8 cellular contexts compared by ENCODE assay signal in the genomic region with DNA sequence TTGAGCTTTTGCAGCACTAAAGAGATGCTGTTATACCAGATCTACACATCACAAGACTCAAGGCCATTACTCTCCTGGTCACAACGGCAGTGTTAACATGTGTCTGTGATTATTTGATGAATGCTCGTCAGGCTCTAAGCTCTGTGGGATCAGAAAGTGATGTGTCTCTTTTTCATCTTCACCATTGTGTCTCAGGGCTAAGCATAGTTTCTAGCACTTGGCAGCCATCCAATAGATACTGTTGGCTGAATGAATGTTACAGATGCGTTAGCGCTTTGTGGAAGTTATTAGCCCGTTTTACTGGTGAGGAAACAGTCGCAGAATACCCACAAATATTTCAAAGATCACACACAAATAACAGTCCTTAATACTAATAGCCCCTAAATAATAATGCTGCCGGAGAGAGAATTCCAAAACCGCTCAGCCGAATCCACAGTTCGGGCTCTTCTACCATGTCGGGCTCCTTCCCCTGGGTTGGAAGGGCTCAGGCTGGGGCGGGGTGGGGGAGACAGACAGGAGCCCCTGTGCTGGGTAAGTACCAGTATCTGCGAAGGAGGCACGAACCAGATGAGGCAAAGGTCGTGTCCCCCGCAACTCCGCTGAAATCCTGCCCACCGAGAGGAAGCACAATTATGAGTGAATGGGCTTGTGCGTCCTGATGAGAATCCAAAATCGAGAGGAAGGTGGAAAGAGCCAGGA. TPM values are rescaled to one million over a fixed set of nuclear protein-coding genes. Genes with fewer than 3 reads are reported as not detected.
A peak's percentile ranks its signal among the peaks of the same experiment; 100 is the strongest.
DNase-seq lines count a peak whose midpoint lies in the region; ATAC-seq, FAIRE-seq and TF ChIP-seq lines count a peak whose summit lies in the region.

No MANE protein-coding gene starts in this region.

- H2AFZ ChIP-seq in H1 (ENCODE audit: low read length) = no peak overlapping the region
- H2AFZ ChIP-seq in parathyroid adenoma = peak overlapping the region; percentile 76

- peak overlapping the region; percentile 56 to 87 (median 70); a peak in 7 of 8 replicates for H3K4me3 ChIP-seq in H1 (ENCODE audit: extremely low read depth in 1 of 4, insufficient read depth in 2 of 4, low read depth in 3 of 4, low read length in 4 of 4)
- H3K4me3 ChIP-seq in parathyroid adenoma (ENCODE audit: low read depth, low read length) = peak overlapping the region; percentile 51

- no peak overlapping the region for H3K56ac ChIP-seq in H1 (replicated peaks; ENCODE audit: insufficient read length, low read depth, low read length)

- H4K8ac ChIP-seq in H1 (ENCODE audit: extremely low read depth, insufficient read depth, low read length) = no peak overlapping the region

- 29% methylated on average over 20 of the region's 20 CpGs; no CpG with 5 or more reads in 1 of the 2 experiments for WGBS in H1 (ENCODE audit: extremely low coverage in 1 of 2, insufficient coverage in 1 of 2, insufficient read length in 1 of 2, insufficient replicate concordance in 2 of 2, low coverage in 1 of 2, low lambda C conversion rate in 2 of 2, missing lambda C conversion rate in 1 of 2), 2 experiments

- H3K9ac ChIP-seq in ES-I3 (ENCODE audit: low read depth, low read length) (peak overlapping the region; percentile 41; the same call in 1 of the 2 replicates), H1 (replicated peaks in 1 of 4; ENCODE audit: extremely low read depth in 1 of 4, low read depth in 3 of 4, low read length in 3 of 4) (no peak overlapping the region), parathyroid adenoma (no peak overlapping the region)

- no peak overlapping the region for H2BK15ac ChIP-seq in H1 (ENCODE audit: low read length)

- H3K79me2 ChIP-seq in H1 (ENCODE audit: control insufficient read depth in 1 of 2, insufficient read depth in 2 of 2, low read length in 2 of 2) (no peaks in the 10 kb centered on the region), parathyroid adenoma (no peaks in the 10 kb centered on the region)

- FAIRE-seq in H1 (lab: Jason Lieb, UNC) (no peak), D721Med (lab: Jason Lieb, UNC) (no peak)

- H2BK5ac ChIP-seq in H1 (ENCODE audit: low read depth, low read length) = no peak overlapping the region

- DNase-seq in NCI-H69 (lab: John Stamatoyannopoulos, UW) (peak; percentile 77), H1 (ENCODE audit: low read depth in 1 of 2, low spot score in 2 of 2) (no peak), D721Med (ENCODE audit: insufficient read length, low spot score) (no peak)
- DNase-seq in stimulated activated CD4-positive, alpha-beta T cell treated with anti-CD3 and anti-CD28 coated beads, Interleukin-2, amount 100 ng/mL, for 24 hours = no peak

- H2AK5ac ChIP-seq in H1 (ENCODE audit: low read depth, low read length) = no peak overlapping the region

- H3K9me3 ChIP-seq in ES-I3 (ENCODE audit: control insufficient read depth, insufficient read depth, low read length) (no peaks in the 10 kb centered on the region), H1 (ENCODE audit: insufficient read depth in 2 of 2, low read depth in 1 of 2, low read length in 1 of 2) (no peaks in the 10 kb centered on the region), parathyroid adenoma (ENCODE audit: control insufficient read depth, low read length) (no peaks in the 10 kb centered on the region)

- no peak overlapping the region for H3K23ac ChIP-seq in H1 (ENCODE audit: insufficient read length)

- H3K18ac ChIP-seq in H1 (ENCODE audit: extremely low read depth, low read length) = no peak overlapping the region

- no peaks in the 10 kb centered on the region for H4K20me1 ChIP-seq in H1 (replicated peaks in 1 of 2; ENCODE audit: control insufficient read depth in 1 of 2, insufficient read depth in 2 of 2, low read length in 2 of 2)

- peaks cover 17 to 47% (median 40%) of the 10 kb centered on the region in 4 experiments for H3K27me3 ChIP-seq in H1 (replicated peaks in 1 of 4; ENCODE audit: control insufficient read depth in 3 of 4, extremely low read depth in 1 of 4, insufficient read depth in 3 of 4, low read length in 3 of 4)
- H3K27me3 ChIP-seq in parathyroid adenoma (ENCODE audit: control insufficient read depth, insufficient read depth, low read length) = no peaks in the 10 kb centered on the region

- CTCF ChIA-PET in H1 (lab: Charles Lee; ENCODE audit: partially characterized antibody) = interaction anchor here (0.5 to 2.7 kb wide), 3 partner anchors 23 to 145 kb away, joined by 3 to 7 read pairs (median 6); no protein-coding TSS in a partner anchor

- H2BK12ac ChIP-seq in H1 (ENCODE audit: low read depth, low read length) = no peak overlapping the region

- no peak for ATAC-seq in GM21737 (IDR thresholded peaks at IDR 0.05; ENCODE audit: unreplicated experiment)
- no peak for ATAC-seq in HG02623 (IDR thresholded peaks at IDR 0.05; ENCODE audit: unreplicated experiment)

- H3K4ac ChIP-seq in H1 (replicated peaks; ENCODE audit: insufficient read length, low read depth, low read length) = no peak overlapping the region

- H3K4me2 ChIP-seq in H1 (ENCODE audit: insufficient read depth in 1 of 2, low read depth in 2 of 2, low read length in 2 of 2) (peak overlapping the region; percentile 86 to 99), parathyroid adenoma (ENCODE audit: low read length) (peak overlapping the region; percentile 55)

- H3K36me3 ChIP-seq in ES-I3 (ENCODE audit: insufficient read depth, low read length) (no peaks in the 10 kb centered on the region), H1 (ENCODE audit: control insufficient read depth in 2 of 4, insufficient read depth in 4 of 4, low read length in 3 of 4) (no peaks in the 10 kb centered on the region), parathyroid adenoma (ENCODE audit: control insufficient read depth, insufficient read depth, low read length) (no peaks in the 10 kb centered on the region)

- TF ChIP-seq EP300 in H1 (IDR thresholded peaks at IDR 0.05; ENCODE audit: borderline replicate concordance in 1 of 2, low read depth in 2 of 2, low read length in 2 of 2) = no peak

- H3K14ac ChIP-seq in H1 (ENCODE audit: insufficient read length) = no peak overlapping the region

- H3K79me1 ChIP-seq in H1 (ENCODE audit: low read depth, low read length) = no peaks in the 10 kb centered on the region

- no peak for TF ChIP-seq RAD21 in H1 (IDR thresholded peaks at IDR 0.05 in 1 of 2, conservative IDR thresholded peaks at IDR 0.05 in 1 of 2; ENCODE audit: low read depth in 2 of 2, low read length in 2 of 2)

- H3K4me1 ChIP-seq in ES-I3 (ENCODE audit: insufficient read depth, low read length) (no peaks in the 10 kb centered on the region), H1 (replicated peaks in 1 of 4; ENCODE audit: control insufficient read depth in 3 of 4, insufficient read depth in 4 of 4, low read length in 3 of 4) (peaks cover 0 to 4% (median 2%) of the 10 kb centered on the region in 4 experiments; a peak in 3 of 7 replicates), parathyroid adenoma (no peaks in the 10 kb centered on the region)

- no peak overlapping the region for H4K5ac ChIP-seq in H1 (ENCODE audit: insufficient read length, low read depth, low read length)

- peaks cover 13% of the 10 kb centered on the region; the same call in 1 of the 2 replicates for H3K23me2 ChIP-seq in H1 (ENCODE audit: low read depth, low read length)

- TF ChIP-seq POLR2A in H1 (IDR thresholded peaks at IDR 0.05; ENCODE audit: control extremely low read depth in 1 of 2, low read depth in 2 of 2, low read length in 2 of 2) = no peak

- H3K27ac ChIP-seq in H1 (ENCODE audit: low read depth, low read length) (no peak overlapping the region), parathyroid adenoma (no peak overlapping the region)

- H4K91ac ChIP-seq in H1 (replicated peaks; ENCODE audit: insufficient read length, low read length) = no peak overlapping the region

- POLR2A ChIA-PET in H1 (lab: Charles Lee; ENCODE audit: partially characterized antibody) = interaction anchor here (0.5 kb wide), 1 partner anchor 14 kb away, joined by 3 read pairs; no protein-coding TSS in a partner anchor

- TF ChIP-seq CTCF in H1 (IDR thresholded peaks at IDR 0.05; ENCODE audit: control extremely low read depth in 1 of 3, insufficient read depth in 1 of 3, low read depth in 1 of 3, low read length in 3 of 3) (no peak), parathyroid adenoma (IDR thresholded peaks at IDR 0.05) (no peak), D721Med (IDR thresholded peaks at IDR 0.05; ENCODE audit: insufficient read depth, missing control alignments) (no peak)

- no peak overlapping the region for H2BK20ac ChIP-seq in H1 (ENCODE audit: low read length)

- no peak overlapping the region for H2BK120ac ChIP-seq in H1 (replicated peaks; ENCODE audit: low read depth, low read length)

TF ChIP-seq in H1, 55 proteins besides CTCF, POLR2A, EP300 and RAD21:
- TF ChIP-seq POLR2AphosphoS5 (IDR thresholded peaks at IDR 0.05; ENCODE audit: low read depth, low read length) (no peak), EGR1 (IDR thresholded peaks at IDR 0.05; ENCODE audit: borderline replicate concordance, low read depth, low read length) (no peak), RNF2 (IDR thresholded peaks at IDR 0.05; ENCODE audit: borderline replicate concordance, low read depth, low read length, missing control alignments, poor library complexity, severe bottlenecking) (peak; percentile 41), EZH2 (IDR thresholded peaks at IDR 0.05; ENCODE audit: low read depth, low read length, severe bottlenecking) (peak; percentile 70), SIX5 (IDR thresholded peaks at IDR 0.05; ENCODE audit: low read depth, low read length) (no peak), CTBP2 (IDR thresholded peaks at IDR 0.05; ENCODE audit: borderline replicate concordance, insufficient read depth, insufficient read length, low read length) (no peak), KDM5A (IDR thresholded peaks at IDR 0.05; ENCODE audit: low read length) (no peak), SUZ12 (IDR thresholded peaks at IDR 0.05; ENCODE audit: low read length) (peak; percentile 72; the same call in 1 of the 2 replicates)

RNA-seq across cellular contexts. Expression of gene FAM81A, which starts 1.1 kb away (rescaled TPM):
- 2.0 and 3.0 TPM in 2 replicates for total RNA-seq in H1 (2021; fragmentation: NEBNext Ultra II Directional; extraction: Animal tissue kit (Norgen Biotek cat#: 25700))
- polyA plus RNA-seq in H1 (2011; rRNA removed) = 0.30 and 0.56 TPM in 2 replicates
- polyA plus RNA-seq in H1 (2011; cell fraction: cytosol; rRNA removed) = 0.30 TPM
- 1.4 TPM for polyA plus RNA-seq in H1 (2011; cell fraction: nucleus; rRNA removed)
- polyA plus RNA-seq in H1 (2012, experiment 1 of 2) = 0.69 to 1.4 TPM (median 0.87 TPM) in 4 replicates
- polyA plus RNA-seq in H1 (2012, experiment 2 of 2) = 0.07 TPM
- 0.59 TPM for polyA plus RNA-seq in H1 (2013, experiment 1 of 2)
- polyA plus RNA-seq in H1 (2013, experiment 2 of 2) = 1.4 TPM
- polyA minus RNA-seq in H1 (2011; rRNA and poly(A)+ RNA removed) = 0.35 TPM in 1 of 2 replicates, not detected in the other
- polyA minus RNA-seq in H1 (2011; cell fraction: cytosol; rRNA and poly(A)+ RNA removed) = not detected
- 1.2 TPM for polyA minus RNA-seq in H1 (2011; cell fraction: nucleus; rRNA and poly(A)+ RNA removed)
